In genomic region chr22:20569059-20570058, GRCh38 we compare ENCODE assay signal across 7 cellular contexts.
A peak's percentile ranks its signal among the peaks of the same experiment; 100 is the strongest.
DNase-seq lines count a peak whose midpoint lies in the region; ATAC-seq and TF ChIP-seq lines count a peak whose summit lies in the region.

No MANE protein-coding gene starts in this region.

- H3K9me3 ChIP-seq in transverse colon, result no peaks in the 10 kb centered on the region

- peaks cover 90% of the 10 kb centered on the region for H3K36me3 Mint-ChIP-seq in activated CD8-positive, alpha-beta T cell treated with anti-CD3 and anti-CD28 coated beads, Interleukin-2, amount 10 ng/mL, durations not matched to agents 7 days and 5 days (ENCODE audit: low read depth)

- no peak for TF ChIP-seq EP300 in transverse colon (IDR thresholded peaks at IDR 0.05; ENCODE audit: low read depth)

- H3K27me3 Mint-ChIP-seq in activated CD8-positive, alpha-beta T cell treated with anti-CD3 and anti-CD28 coated beads, Interleukin-2, amount 10 ng/mL, durations not matched to agents 7 days and 5 days (ENCODE audit: low read depth), result no peaks in the 10 kb centered on the region

- in situ Hi-C loops in transverse colon (cut with MboI; ENCODE audit: low pct_ligation_motif_present in 1 of 4, low pct_unique_long_range_greater_than_20kb in 1 of 4, low sequenced_read_pairs in 3 of 4), result no loop called here

- no peak for TF ChIP-seq CTCF in transverse colon (IDR thresholded peaks at IDR 0.05)

- H3K9me3 Mint-ChIP-seq in activated CD8-positive, alpha-beta T cell treated with anti-CD3 and anti-CD28 coated beads, Interleukin-2, amount 10 ng/mL, durations not matched to agents 7 days and 5 days (ENCODE audit: insufficient read depth), result no peaks in the 10 kb centered on the region

- peak; percentile 91 for DNase-seq in activated CD8-positive, alpha-beta T cell treated with anti-CD3 and anti-CD28 coated beads, Interleukin-2, amount 10 ng/mL, durations not matched to agents 7 days and 5 days
- DNase-seq in epidermal melanocyte (ENCODE audit: insufficient read length, low spot score), result peak; percentile 94
- peak; percentile 93 for DNase-seq in non-pigmented ciliary epithelial cell (ENCODE audit: low read depth)
- peak; percentile 68 for DNase-seq in transverse colon
- no peak for DNase-seq in NCI-H1930 (lab: John Stamatoyannopoulos, UW)

- ATAC-seq in HG03565 (IDR thresholded peaks at IDR 0.05; ENCODE audit: unreplicated experiment) (peak; percentile 53), HG03135 (IDR thresholded peaks at IDR 0.05; ENCODE audit: unreplicated experiment) (no peak)
- peak; percentile 85 for ATAC-seq in activated CD8-positive, alpha-beta T cell treated with anti-CD3 and anti-CD28 coated beads, Interleukin-2, amount 10 ng/mL, durations not matched to agents 7 days and 5 days

- H3K4me3 ChIP-seq in transverse colon, result no peak overlapping the region

- peaks cover 0 to 63% (median 26%) of the 10 kb centered on the region in 4 donors for H3K36me3 ChIP-seq in transverse colon

- H3K4me3 Mint-ChIP-seq in activated CD8-positive, alpha-beta T cell treated with anti-CD3 and anti-CD28 coated beads, Interleukin-2, amount 10 ng/mL, durations not matched to agents 7 days and 5 days, result peak overlapping the region; percentile 53

- POLR2A ChIA-PET in activated CD8-positive, alpha-beta T cell treated with anti-CD3 and anti-CD28 coated beads, Interleukin-2, amount 10 ng/mL, durations not matched to agents 7 days and 5 days (lab: Charles Lee), result interaction anchor here (0.6 to 5.5 kb wide), 6 partner anchors 10 to 61 kb away, joined by 3 to 28 read pairs (median 6); partner anchors contain the start of gene MED15

- no peak for TF ChIP-seq POLR2A in transverse colon (IDR thresholded peaks at IDR 0.05)

- CTCF ChIA-PET in activated CD8-positive, alpha-beta T cell treated with anti-CD3 and anti-CD28 coated beads, Interleukin-2, amount 10 ng/mL, durations not matched to agents 7 days and 5 days (lab: Charles Lee), result interaction anchor here (0.6 to 14.1 kb wide), 12 partner anchors 14 to 215 kb away, joined by 3 to 465 read pairs (median 4); partner anchors contain the start of gene MED15

- H3K4me1 ChIP-seq in transverse colon, result peaks cover 0 to 38% (median 21%) of the 10 kb centered on the region in 4 donors

- intact Hi-C loops in transverse colon (cut with DNase I; ENCODE audit: low total_unique reads), result no loop called here

- peak overlapping the region; percentile 89 for H3K27ac Mint-ChIP-seq in activated CD8-positive, alpha-beta T cell treated with anti-CD3 and anti-CD28 coated beads, Interleukin-2, amount 10 ng/mL, durations not matched to agents 7 days and 5 days

- H3K27me3 ChIP-seq in transverse colon, result no peaks in the 10 kb centered on the region

- peak overlapping the region; percentile 36 to 72 (median 64) for H3K27ac ChIP-seq in transverse colon

- H3K4me1 Mint-ChIP-seq in activated CD8-positive, alpha-beta T cell treated with anti-CD3 and anti-CD28 coated beads, Interleukin-2, amount 10 ng/mL, durations not matched to agents 7 days and 5 days (ENCODE audit: low read depth), result peaks cover 81% of the 10 kb centered on the region

- WGBS in transverse colon (ENCODE audit: low coverage in 1 of 2), 2 donors, result 45 to 54% methylated on average over 5 to 17 of the region's 20 CpGs

Comparison
In these comparisons a context has a peak if more than half of its experiments do, and no peak if none do; other contexts are left out.
1. DNase-seq: peak in activated CD8-positive, alpha-beta T cell treated with anti-CD3 and anti-CD28 coated beads, Interleukin-2, amount 10 ng/mL, durations not matched to agents 7 days and 5 days (single experiment), epidermal melanocyte (single experiment), non-pigmented ciliary epithelial cell (single experiment) and transverse colon (single experiment); none in NCI-H1930 (0 of 2).